In genomic region chr7:152369518-152369917, GRCh38 we compare ENCODE assay signal across 10 cellular contexts.
"Had no signal": no experiment of that assay in that cellular context is flagged by ENCODE, and none has a peak within 500 bp of the region (broad histone marks: within the 10 kb centered on the region; RNA-seq: fewer than 3 reads in every experiment).

No MANE protein-coding gene starts in this region.

- H3K27ac Mint-ChIP-seq: stimulated activated naive B cell treated with anti-CD40 and anti-IgM and Interleukin-4, amounts not matched to agents 10 μg/mL and 1 μg/mL and 100 μg/mL, for 72 hours had no signal

- H3K4me3 Mint-ChIP-seq: activated naive CD8-positive, alpha-beta T cell treated with anti-CD3 and anti-CD28 coated beads for 36 hours; neural crest cell; stimulated activated naive B cell treated with anti-CD40 and anti-IgM and Interleukin-4, amounts not matched to agents 10 μg/mL and 1 μg/mL and 100 μg/mL, for 72 hours had no signal

- H3K4me3 ChIP-seq: coronary artery, esophagus squamous epithelium, ovary, tibial nerve had no signal

- DNase-seq: activated naive CD8-positive, alpha-beta T cell treated with anti-CD3 and anti-CD28 coated beads for 36 hours; central memory CD4-positive, alpha-beta T cell; esophagus squamous epithelium; head of caudate nucleus; ovary; stimulated activated naive B cell treated with anti-CD40 and anti-IgM and Interleukin-4, amounts not matched to agents 10 μg/mL and 1 μg/mL and 100 μg/mL, for 72 hours; substantia nigra had no signal

- H3K27me3 Mint-ChIP-seq: activated naive CD8-positive, alpha-beta T cell treated with anti-CD3 and anti-CD28 coated beads for 36 hours; stimulated activated naive B cell treated with anti-CD40 and anti-IgM and Interleukin-4, amounts not matched to agents 10 μg/mL and 1 μg/mL and 100 μg/mL, for 72 hours had no signal
